ENCODE assay signal across 9 cellular contexts in genomic region chr14:81565441-81566290, GRCh38. TPM values are rescaled to one million over a fixed set of nuclear protein-coding genes. Genes with fewer than 3 reads are reported as not detected.
DNase-seq lines count a peak whose midpoint lies in the region; FAIRE-seq and TF ChIP-seq lines count a peak whose summit lies in the region.
"Had no signal": no experiment of that assay in that cellular context is flagged by ENCODE, and none has a peak within 500 bp of the region (broad histone marks: within the 10 kb centered on the region; RNA-seq: fewer than 3 reads in every experiment).

No MANE protein-coding gene starts in this region.

- no peaks in the 10 kb centered on the region for H3K9me3 ChIP-seq in mesenchymal stem cell (ENCODE audit: control insufficient read depth, low read length)
- no peaks in the 10 kb centered on the region for H3K9me3 ChIP-seq in uterus

- H3K18ac ChIP-seq in mesenchymal stem cell (ENCODE audit: low read depth in 1 of 2, low read length in 2 of 2), result no peak overlapping the region

- no peak overlapping the region for H3K9ac ChIP-seq in mesenchymal stem cell (ENCODE audit: low read length)

- no peak overlapping the region for H2BK5ac ChIP-seq in mesenchymal stem cell (ENCODE audit: low read depth, low read length, poor library complexity, severe bottlenecking)

- H3K14ac ChIP-seq in mesenchymal stem cell (ENCODE audit: low read length in 2 of 2), result no peak overlapping the region

- peaks cover 0 to 5% of the 10 kb centered on the region in 2 experiments for H3K27me3 ChIP-seq in mesenchymal stem cell (ENCODE audit: control insufficient read depth in 1 of 2, insufficient read depth in 1 of 2, low read length in 2 of 2)
- no peaks in the 10 kb centered on the region for H3K27me3 ChIP-seq in uterus

- H3K79me1 ChIP-seq in mesenchymal stem cell (replicated peaks; ENCODE audit: low read length, poor library complexity, severe bottlenecking), result no peaks in the 10 kb centered on the region

- H3K4me3 ChIP-seq in HFF-Myc (replicated peaks; ENCODE audit: low read depth, low read length) (no peak overlapping the region), mesenchymal stem cell (ENCODE audit: insufficient read depth in 1 of 2, low read depth in 1 of 2, low read length in 2 of 2) (no peak overlapping the region), uterus (no peak overlapping the region)

- TF ChIP-seq CTCF in GM10266 (IDR thresholded peaks at IDR 0.05; ENCODE audit: control insufficient read depth, insufficient read depth, low read depth, missing control alignments) (peak; percentile 58), HFF-Myc (IDR thresholded peaks at IDR 0.05; ENCODE audit: low read depth, low read length, missing control alignments) (peak; percentile 35), uterus (IDR thresholded peaks at IDR 0.05) (peak in 1 of 4 experiments; percentile 5)

- no peak overlapping the region for H2BK120ac ChIP-seq in mesenchymal stem cell (ENCODE audit: low read depth, low read length)

- no peak overlapping the region for H3K23ac ChIP-seq in mesenchymal stem cell (ENCODE audit: low read length in 2 of 2)

- intact Hi-C loops in uterus (cut with DNase I; ENCODE audit: low total_unique reads), result no loop called here

- 29% methylated on average over 4 of the region's 7 CpGs for WGBS in mesenchymal stem cell

- DNase-seq in GM10266 (ENCODE audit: extremely low spot score), result peak; percentile 33
- DNase-seq in HFF-Myc (ENCODE audit: extremely low read depth, low read depth), result no peak
- peak; percentile 75 for DNase-seq in NCI-H1694 (lab: John Stamatoyannopoulos, UW)
- peak; percentile 12 for DNase-seq in cerebellar cortex (ENCODE audit: low spot score)
- peak; percentile 10 for DNase-seq in mesenchymal stem cell
- DNase-seq in DMS79 treated with DMSO at 0.1 percent for 48 hours (lab: John Stamatoyannopoulos, UW), result no peak
- no peak for DNase-seq in uterus

- no peak overlapping the region for H2AK5ac ChIP-seq in mesenchymal stem cell (ENCODE audit: low read length, severe bottlenecking)

- H2BK15ac ChIP-seq in mesenchymal stem cell (ENCODE audit: low read depth, poor library complexity, severe bottlenecking), result no peak overlapping the region

- H2BK12ac ChIP-seq in mesenchymal stem cell (ENCODE audit: low read length in 2 of 2), result no peak overlapping the region

- H4K91ac ChIP-seq in mesenchymal stem cell (ENCODE audit: low read length), result no peak overlapping the region

- no peak overlapping the region for H2AFZ ChIP-seq in mesenchymal stem cell (ENCODE audit: low read depth, low read length)

- no peak overlapping the region for H3K4ac ChIP-seq in mesenchymal stem cell (ENCODE audit: low read depth in 1 of 2, low read length in 2 of 2)

- no peak for TF ChIP-seq POLR2A in uterus (IDR thresholded peaks at IDR 0.05)

- H3K36me3 ChIP-seq in mesenchymal stem cell (ENCODE audit: control insufficient read depth in 1 of 2, insufficient read depth in 2 of 2, low read depth in 1 of 2, low read length in 2 of 2) (no peaks in the 10 kb centered on the region), uterus (no peaks in the 10 kb centered on the region)

- no peak overlapping the region for H3K27ac ChIP-seq in mesenchymal stem cell (ENCODE audit: low read length, poor library complexity, severe bottlenecking)
- H3K27ac ChIP-seq in uterus, result no peak overlapping the region

- H3K4me1 ChIP-seq in mesenchymal stem cell (ENCODE audit: control insufficient read depth, insufficient read depth, low read depth, low read length) (no peaks in the 10 kb centered on the region), uterus (no peaks in the 10 kb centered on the region)

- H4K8ac ChIP-seq in mesenchymal stem cell (ENCODE audit: low read length), result no peak overlapping the region

- H3K4me2 ChIP-seq in mesenchymal stem cell (ENCODE audit: low read length, poor library complexity, severe bottlenecking), result no peak overlapping the region

- FAIRE-seq in A204.1 (lab: Jason Lieb, UNC), result peak; percentile 56
- FAIRE-seq: colon had no signal

RNA-seq across cellular contexts. Expression of gene SEL1L, which starts 32.0 kb away (rescaled TPM):
- 57.8 TPM for polyA plus RNA-seq in mesenchymal stem cell (2013, experiment 1 of 2)
- 58.9 TPM for polyA plus RNA-seq in mesenchymal stem cell (2013, experiment 2 of 2)
- 10 to 100 TPM; 38.2 to 80.5 (median 64.0) TPM for total RNA-seq in uterus

Comparison
In these comparisons a context has a peak if more than half of its experiments do, and no peak if none do; other contexts are left out.
1. DNase-seq: peak in GM10266 (single experiment), NCI-H1694 (single experiment), cerebellar cortex (single experiment) and mesenchymal stem cell (single experiment); none in HFF-Myc (single experiment), DMS79 treated with DMSO at 0.1 percent for 48 hours (single experiment) and uterus (0 of 2).